8 cellular contexts compared by ENCODE assay signal in genomic region chr17:40101367-40102210, GRCh38. TPM values are rescaled to one million over a fixed set of nuclear protein-coding genes. Genes with fewer than 3 reads are reported as not detected.
DNase-seq lines count a peak whose midpoint lies in the region; ATAC-seq, FAIRE-seq and TF ChIP-seq lines count a peak whose summit lies in the region.

No MANE protein-coding gene starts in this region.

- no peaks in the 10 kb centered on the region for H3K27me3 ChIP-seq in Caco-2 (replicated peaks; ENCODE audit: control insufficient read depth, insufficient read depth, low read length)
- no peaks in the 10 kb centered on the region for H3K27me3 ChIP-seq in Peyer's patch
- H3K27me3 ChIP-seq in esophagus (ENCODE audit: control insufficient read depth in 1 of 2, insufficient read depth in 2 of 2, low read length in 2 of 2): no peaks in the 10 kb centered on the region
- no peaks in the 10 kb centered on the region for H3K27me3 ChIP-seq in prostate gland (replicated peaks; ENCODE audit: insufficient read depth)

- H3K36me3 ChIP-seq in Caco-2 (ENCODE audit: control insufficient read depth, insufficient read depth, low read length): no peaks in the 10 kb centered on the region
- H3K36me3 ChIP-seq in Peyer's patch: peaks cover 0 to 11% (median 0%) of the 10 kb centered on the region in 3 donors
- H3K36me3 ChIP-seq in esophagus (ENCODE audit: control insufficient read depth in 2 of 2, insufficient read depth in 2 of 2, low read length in 1 of 2): peaks cover 0 to 7% of the 10 kb centered on the region in 2 donors
- H3K36me3 ChIP-seq in prostate gland: peaks cover 0 to 3% of the 10 kb centered on the region in 2 donors

- TF ChIP-seq CTCF in Caco-2 (IDR thresholded peaks at IDR 0.05; ENCODE audit: insufficient read depth in 1 of 2, low read depth in 1 of 2, low read length in 1 of 2, severe bottlenecking in 1 of 2, unreplicated experiment in 1 of 2): no peak
- TF ChIP-seq CTCF in Peyer's patch (IDR thresholded peaks at IDR 0.05): no peak
- no peak for TF ChIP-seq CTCF in prostate gland (IDR thresholded peaks at IDR 0.05)
- no peak for TF ChIP-seq CTCF in D721Med (IDR thresholded peaks at IDR 0.05; ENCODE audit: insufficient read depth, missing control alignments)

- CTCF ChIA-PET in Caco-2 (lab: Charles Lee): interaction anchor here (0.9 to 2.3 kb wide), 11 partner anchors 11 to 117 kb away, joined by 5 to 136 read pairs (median 9); partner anchors contain the start of genes CASC3, MSL1 and WIPF2

- DNase-seq in Caco-2 (no peak), Peyer's patch (no peak), prostate gland (ENCODE audit: low spot score) (no peak), D721Med (ENCODE audit: insufficient read length, low spot score) (no peak), NCI-H187 (lab: John Stamatoyannopoulos, UW) (no peak)
- no peak for DNase-seq in stimulated activated CD4-positive, alpha-beta T cell treated with anti-CD3 and anti-CD28 coated beads, Interleukin-15, amount 100 ng/mL, for 24 hours

- intact Hi-C loops in Caco-2 (cut with micrococcal nuclease; ENCODE audit: unreplicated experiment): loop anchor here (1.0 kb wide), 1 partner anchor 10 kb away; no protein-coding TSS in a partner anchor
- intact Hi-C loops in prostate gland (cut with DNase I): no loop called here

- no peaks in the 10 kb centered on the region for H3K27me3 Mint-ChIP-seq in Caco-2 (ENCODE audit: insufficient read depth, unreplicated experiment)

- H3K36me3 Mint-ChIP-seq in Caco-2 (ENCODE audit: insufficient read depth, unreplicated experiment): peaks cover 31% of the 10 kb centered on the region

- peak overlapping the region; percentile 59 for H3K4me3 ChIP-seq in Caco-2 (ENCODE audit: low read depth, low read length)
- H3K4me3 ChIP-seq in Peyer's patch: peak overlapping the region in 2 of 4 donors; percentile 79 to 80
- H3K4me3 ChIP-seq in esophagus (ENCODE audit: low read depth in 1 of 2, low read length in 2 of 2): no peak overlapping the region
- H3K4me3 ChIP-seq in prostate gland: no peak overlapping the region

- 64 to 67% methylated on average over 16 of the region's 16 CpGs for WGBS in esophagus, 2 donors
- WGBS in prostate gland: 77% methylated on average over 16 of the region's 16 CpGs

- POLR2A ChIA-PET in Caco-2 (lab: Charles Lee): interaction anchor here (0.6 to 6.3 kb wide), 15 partner anchors 8 to 1288 kb away, joined by 3 to 166 read pairs (median 6); partner anchors contain the start of genes CASC3, MED24, MSL1 and PSMD3

- no peak for ATAC-seq in GM19395 (IDR thresholded peaks at IDR 0.05; ENCODE audit: unreplicated experiment)

- TF ChIP-seq POLR2A in Peyer's patch (IDR thresholded peaks at IDR 0.05) (no peak), prostate gland (IDR thresholded peaks at IDR 0.05) (no peak)

- H3K9me3 ChIP-seq in Caco-2 (no peaks in the 10 kb centered on the region), Peyer's patch (peaks cover 0 to 3% (median 0%) of the 10 kb centered on the region in 4 donors), esophagus (ENCODE audit: control insufficient read depth in 2 of 2, insufficient read depth in 1 of 2, low read depth in 1 of 2, low read length in 1 of 2) (no peaks in the 10 kb centered on the region), prostate gland (no peaks in the 10 kb centered on the region)

- peaks cover 37% of the 10 kb centered on the region for H3K4me1 Mint-ChIP-seq in Caco-2 (ENCODE audit: low read depth, unreplicated experiment)

- H3K27ac ChIP-seq in Peyer's patch (peak overlapping the region; percentile 93 to 99 (median 96)), esophagus (ENCODE audit: low read depth in 2 of 2, low read length in 1 of 2) (peak overlapping the region; percentile 95 to 100), prostate gland (peak overlapping the region; percentile 88 to 95)

- FAIRE-seq in D721Med (lab: Jason Lieb, UNC): no peak

- H3K27ac Mint-ChIP-seq in Caco-2 (ENCODE audit: unreplicated experiment): peak overlapping the region; percentile 92

- peaks cover 46% of the 10 kb centered on the region for H3K4me1 ChIP-seq in Caco-2
- peaks cover 21 to 78% (median 27%) of the 10 kb centered on the region in 4 donors for H3K4me1 ChIP-seq in Peyer's patch
- peaks cover 7 to 25% of the 10 kb centered on the region in 2 donors for H3K4me1 ChIP-seq in esophagus (ENCODE audit: control insufficient read depth in 2 of 2, insufficient read depth in 2 of 2, low read length in 1 of 2)
- no peaks in the 10 kb centered on the region for H3K4me1 ChIP-seq in prostate gland (replicated peaks)

- H3K4me3 Mint-ChIP-seq in Caco-2 (ENCODE audit: unreplicated experiment): peak overlapping the region; percentile 94

- BruUV-seq in Caco-2 (replicated peaks; lab: Mats Ljungman, UMichigan): no TSS peak

- no peaks in the 10 kb centered on the region for H3K9me3 Mint-ChIP-seq in Caco-2 (ENCODE audit: unreplicated experiment)

RNA-seq across cellular contexts. Expression of gene NR1D1, which starts 1.2 kb away (rescaled TPM):
- total RNA-seq in Caco-2 (2022): 8.9 and 11.3 TPM in 2 replicates
- 10 to 100 TPM; 13.2 to 38.8 (median 18.9) TPM for total RNA-seq in Peyer's patch
- polyA plus RNA-seq in esophagus: 10 to 100 TPM; 23.6 to 24.6 TPM
- 10 to 100 TPM; 10.7 to 35.2 TPM for total RNA-seq in prostate gland

RNA-seq across cellular contexts. Expression of gene MSL1, which starts 20.2 kb away (rescaled TPM):
- total RNA-seq in Caco-2 (2022): 82.6 and 86.9 TPM in 2 replicates
- total RNA-seq in Peyer's patch: 100 to 1,000 TPM in 3 of 4 donors, 10 to 100 TPM in 1; 86.3 to 207 (median 117) TPM
- 10 to 100 TPM; 42.1 to 59.5 TPM for polyA plus RNA-seq in esophagus
- total RNA-seq in prostate gland: 100 to 1,000 TPM in 1 of 2 donors, 10 to 100 TPM in 1; 77.0 to 112 TPM

RNA-seq across cellular contexts. Expression of gene CASC3, which starts 38.7 kb away (rescaled TPM):
- total RNA-seq in Caco-2 (2022) (102 and 110 TPM in 2 replicates), Peyer's patch (100 to 1,000 TPM in 1 of 4 donors, 10 to 100 TPM in 3; 54.6 to 138 (median 57.5) TPM), prostate gland (10 to 100 TPM; 59.8 to 94.3 TPM)
- polyA plus RNA-seq in esophagus: 10 to 100 TPM; 24.3 to 24.6 TPM

RNA-seq across cellular contexts. Expression of gene THRA, which starts 38.8 kb away (rescaled TPM):
- total RNA-seq in Caco-2 (2022) (27.3 and 29.3 TPM in 2 replicates), Peyer's patch (10 to 100 TPM; 43.4 to 80.5 (median 68.5) TPM), prostate gland (10 to 100 TPM; 35.2 to 79.8 TPM)
- polyA plus RNA-seq in esophagus: 10 to 100 TPM; 10.5 to 11.0 TPM

RNA-seq across cellular contexts. Expression of gene MED24, which starts 47.4 kb away (rescaled TPM):
- total RNA-seq in Caco-2 (2022): 119 and 122 TPM in 2 replicates
- total RNA-seq in Peyer's patch: 100 to 1,000 TPM in 3 of 4 donors, 10 to 100 TPM in 1; 77.9 to 176 (median 146) TPM
- 10 to 100 TPM; 37.7 to 43.7 TPM for polyA plus RNA-seq in esophagus
- 100 to 1,000 TPM in 1 of 2 donors, 10 to 100 TPM in 1; 55.2 to 167 TPM for total RNA-seq in prostate gland
